ENCODE assay signal across 11 cellular contexts in the genomic region with DNA sequence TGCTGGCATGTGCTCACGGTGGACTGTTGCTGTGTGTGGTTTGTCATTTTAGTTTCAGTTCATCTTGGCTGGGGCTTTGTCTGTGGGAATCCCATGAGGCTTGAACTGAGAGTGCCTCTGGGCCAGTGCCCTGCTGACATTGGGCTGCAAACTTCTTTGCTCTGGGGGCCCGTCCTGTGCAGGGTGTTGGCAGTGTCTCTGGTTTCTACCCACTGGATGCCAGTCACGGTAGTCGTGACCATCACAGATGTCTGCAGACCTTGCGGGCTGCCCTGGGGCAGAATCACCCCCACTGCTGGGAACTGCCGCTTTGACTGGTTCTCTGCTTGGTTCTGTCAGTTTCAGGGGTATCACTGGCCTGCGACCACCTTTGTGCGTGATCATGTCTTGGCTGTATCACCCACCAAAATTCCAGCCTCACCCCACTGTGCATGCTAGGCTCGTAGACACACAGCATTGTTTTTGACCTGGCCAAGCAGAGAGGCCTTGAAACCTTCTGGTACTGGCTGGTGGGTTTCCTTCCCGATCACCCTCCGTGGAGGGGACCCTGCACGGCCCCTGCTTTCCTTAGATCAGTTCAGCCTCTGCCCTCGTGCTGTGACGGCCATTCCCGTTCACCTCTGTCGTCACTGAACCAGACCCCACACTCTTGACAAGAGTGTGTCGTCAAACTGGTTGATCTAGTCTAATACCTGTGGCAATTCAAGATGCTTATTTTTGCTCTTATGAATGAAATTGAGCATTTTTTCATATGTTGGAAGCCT. TPM values are rescaled to one million over a fixed set of nuclear protein-coding genes. Genes with fewer than 3 reads are reported as not detected.
DNase-seq lines count a peak whose midpoint lies in the region; ATAC-seq, FAIRE-seq and TF ChIP-seq lines count a peak whose summit lies in the region.
"Had no signal": no experiment of that assay in that cellular context is flagged by ENCODE, and none has a peak within 500 bp of the region (broad histone marks: within the 10 kb centered on the region; RNA-seq: fewer than 3 reads in every experiment).

No MANE protein-coding gene starts in this region.

- peak; percentile 85 for ATAC-seq in GM18867 (IDR thresholded peaks at IDR 0.05; ENCODE audit: unreplicated experiment)
- peak; percentile 67 for ATAC-seq in GM21825 (IDR thresholded peaks at IDR 0.05; ENCODE audit: unreplicated experiment)
- ATAC-seq: activated naive CD4-positive, alpha-beta T cell treated with anti-CD3 and anti-CD28 coated beads, Interleukin-2, amount 50 U/mL, for 72 hours had no signal

- no peak overlapping the region for H3K4me3 Mint-ChIP-seq in osteocyte (ENCODE audit: unreplicated experiment)

- FAIRE-seq in RCC 7860 (lab: Jason Lieb, UNC), result no peak

- no peaks in the 10 kb centered on the region for H3K9me3 Mint-ChIP-seq in osteocyte (ENCODE audit: unreplicated experiment)
- H3K9me3 Mint-ChIP-seq: activated naive CD4-positive, alpha-beta T cell treated with anti-CD3 and anti-CD28 coated beads, Interleukin-2, amount 50 U/mL, for 72 hours had no signal

- H3K27me3 Mint-ChIP-seq in osteocyte (ENCODE audit: unreplicated experiment), result peaks cover 8% of the 10 kb centered on the region

- TF ChIP-seq CTCF in osteocyte (IDR thresholded peaks at IDR 0.05), result no peak

- no peaks in the 10 kb centered on the region for H3K36me3 Mint-ChIP-seq in osteocyte (ENCODE audit: unreplicated experiment)
- H3K36me3 Mint-ChIP-seq: activated naive CD4-positive, alpha-beta T cell treated with anti-CD3 and anti-CD28 coated beads, Interleukin-2, amount 50 U/mL, for 72 hours had no signal

- DNase-seq in MV-4-11 (lab: John Stamatoyannopoulos, UW), result peak; percentile 86
- DNase-seq in osteocyte (ENCODE audit: extremely low spot score, unreplicated experiment), result peak; percentile 77
- no peak for DNase-seq in activated CD4-positive, alpha-beta T cell treated with anti-CD3 and anti-CD28 coated beads for 1 hour
- DNase-seq in RCC 7860 (ENCODE audit: low spot score), result no peak
- DNase-seq in cortex of kidney (lab: John Stamatoyannopoulos, UW), result no peak
- DNase-seq: midbrain, T-helper 1 cell had no signal

- H3K4me1 Mint-ChIP-seq in osteocyte (ENCODE audit: unreplicated experiment), result peaks cover 7% of the 10 kb centered on the region

- H3K27ac Mint-ChIP-seq in osteocyte (ENCODE audit: unreplicated experiment), result no peak overlapping the region
- H3K27ac Mint-ChIP-seq: activated naive CD4-positive, alpha-beta T cell treated with anti-CD3 and anti-CD28 coated beads, Interleukin-2, amount 50 U/mL, for 72 hours had no signal

RNA-seq across cellular contexts. Expression of a gene that starts 57.6 kb away (rescaled TPM):
- not detected in 2 replicates for total RNA-seq in osteocyte
- total RNA-seq: activated naive CD4-positive, alpha-beta T cell treated with anti-CD3 and anti-CD28 coated beads, Interleukin-2, amount 50 U/mL, for 72 hours; epithelial cell of proximal tubule had no signal

Comparison
In these comparisons a context has a peak if more than half of its experiments do, and no peak if none do; other contexts are left out.
1. DNase-seq: peak in MV-4-11 (single experiment) and osteocyte (single experiment); none in activated CD4-positive, alpha-beta T cell treated with anti-CD3 and anti-CD28 coated beads for 1 hour (single experiment), RCC 7860 (single experiment) and cortex of kidney (single experiment).